ENCODE assay signal across 1 cellular context in genomic region chr11:3873712-3874349, GRCh38.
TF ChIP-seq lines count a peak whose summit lies in the region.

No MANE protein-coding gene starts in this region.

TF ChIP-seq in HEK293, 187 proteins besides CTCF, POLR2A, EP300 and RAD21 (continued from another document and continues in another):
- TF ChIP-seq PRDM2 (tag by site-specific recombination; IDR thresholded peaks at IDR 0.05; ENCODE audit: borderline replicate concordance) (no peak), HIC1 (tag by site-specific recombination; IDR thresholded peaks at IDR 0.05) (no peak), FEZF1 (tag by site-specific recombination; IDR thresholded peaks at IDR 0.05) (peak; percentile 81), ZBTB6 (tag by site-specific recombination; IDR thresholded peaks at IDR 0.05) (no peak), MYNN (tag by site-specific recombination; IDR thresholded peaks at IDR 0.05; ENCODE audit: borderline replicate concordance) (no peak), ZNF514 (tag by site-specific recombination; IDR thresholded peaks at IDR 0.05) (no peak), ZNF274 (IDR thresholded peaks at IDR 0.05; ENCODE audit: low read length) (no peak), ZNF274 (tag by site-specific recombination; IDR thresholded peaks at IDR 0.05; ENCODE audit: borderline replicate concordance) (no peak), ZSCAN18 (tag by site-specific recombination; IDR thresholded peaks at IDR 0.05) (no peak), RBAK (tag by site-specific recombination; IDR thresholded peaks at IDR 0.05) (no peak), ZNF335 (tag by site-specific recombination; conservative IDR thresholded peaks at IDR 0.05) (no peak), ZFHX2 (tag by site-specific recombination; conservative IDR thresholded peaks at IDR 0.05) (no peak), ZNF707 (tag by site-specific recombination; IDR thresholded peaks at IDR 0.05) (no peak), ZSCAN5A (tag by site-specific recombination; IDR thresholded peaks at IDR 0.05) (no peak), ZNF518A (tag by site-specific recombination; conservative IDR thresholded peaks at IDR 0.05; ENCODE audit: low read depth) (no peak), ZNF48 (tag by site-specific recombination; IDR thresholded peaks at IDR 0.05) (no peak), ZFP37 (tag by site-specific recombination; IDR thresholded peaks at IDR 0.05) (no peak), ZNF146 (tag by site-specific recombination; IDR thresholded peaks at IDR 0.05) (no peak), ZNF660 (tag by site-specific recombination; IDR thresholded peaks at IDR 0.05) (no peak), GLIS2 (tag by site-specific recombination; IDR thresholded peaks at IDR 0.05) (no peak), OSR2 (tag by site-specific recombination; IDR thresholded peaks at IDR 0.05) (peak; percentile 98), ZNF624 (tag by site-specific recombination; IDR thresholded peaks at IDR 0.05) (no peak), KLF10 (tag by site-specific recombination; IDR thresholded peaks at IDR 0.05) (peak; percentile 82), AEBP2 (tag by site-specific recombination; IDR thresholded peaks at IDR 0.05; ENCODE audit: borderline replicate concordance) (no peak), ZNF133 (tag by site-specific recombination; IDR thresholded peaks at IDR 0.05) (no peak), ZNF280D (tag by site-specific recombination; IDR thresholded peaks at IDR 0.05) (no peak), ZNF202 (tag by site-specific recombination; IDR thresholded peaks at IDR 0.05; ENCODE audit: borderline replicate concordance) (no peak), ZNF677 (tag by site-specific recombination; IDR thresholded peaks at IDR 0.05) (no peak), ZNF768 (tag by site-specific recombination; IDR thresholded peaks at IDR 0.05) (no peak), ZNF76 (tag by site-specific recombination; IDR thresholded peaks at IDR 0.05; ENCODE audit: borderline replicate concordance, low read depth) (no peak), ZBTB17 (tag by site-specific recombination; IDR thresholded peaks at IDR 0.05) (peak; percentile 47), BCL11B (tag by site-specific recombination; IDR thresholded peaks at IDR 0.05; ENCODE audit: low read depth) (no peak), GFI1B (tag by site-specific recombination; IDR thresholded peaks at IDR 0.05) (no peak), ZNF561 (tag by site-specific recombination; IDR thresholded peaks at IDR 0.05; ENCODE audit: borderline replicate concordance) (no peak), SCRT1 (tag by site-specific recombination; IDR thresholded peaks at IDR 0.05; ENCODE audit: borderline replicate concordance) (no peak), ZNF416 (tag by site-specific recombination; IDR thresholded peaks at IDR 0.05) (no peak), ZNF664 (tag by site-specific recombination; IDR thresholded peaks at IDR 0.05) (no peak), SCRT2 (tag by site-specific recombination; IDR thresholded peaks at IDR 0.05) (no peak), ZFP3 (tag by site-specific recombination; IDR thresholded peaks at IDR 0.05; ENCODE audit: low read depth) (no peak)
